30 cellular contexts compared by ENCODE assay signal in genomic region chr1:23405946-23406345, GRCh38.
"Had no signal": no experiment of that assay in that cellular context is flagged by ENCODE, and none has a peak within 500 bp of the region (broad histone marks: within the 10 kb centered on the region; RNA-seq: fewer than 3 reads in every experiment).

No MANE protein-coding gene starts in this region.

- ATAC-seq: activated CD4-positive, alpha-beta T cell treated with anti-CD3 and anti-CD28 coated beads for 36 hours; activated T-cell treated with anti-CD3 and anti-CD28 coated beads, Interleukin-2, amount 50 U/mL, for 4 hours; activated T-helper 17 cell treated with anti-CD3 and anti-CD28 coated beads, Interleukin-2, amount 50 U/mL, for 72 hours; effector memory CD8-positive, alpha-beta T cell; T-helper 17 cell had no signal

- DNase-seq: activated CD4-positive, alpha-beta memory T cell treated with anti-CD3 and anti-CD28 coated beads, Interleukin-2, amount 10 ng/mL, durations not matched to agents 7 days and 5 days; activated CD4-positive, alpha-beta T cell treated with anti-CD3 and anti-CD28 coated beads for 36 hours; activated CD4-positive, alpha-beta T cell treated with anti-CD3 and anti-CD28 coated beads, Interleukin-2, amount 10 ng/mL, durations not matched to agents 24 days and 14 days; activated CD4-positive, alpha-beta T cell treated with anti-CD3 and anti-CD28 coated beads, Interleukin-2, amount 50 U/mL, for 4 hours; activated CD4-positive, CD25-positive, alpha-beta regulatory T cell; activated CD4-positive, CD25-positive, alpha-beta regulatory T cell treated with anti-CD3 and anti-CD28 coated beads, Interleukin-2, amount 50 U/mL, for 72 hours; activated CD8-positive, alpha-beta memory T cell treated with anti-CD3 and anti-CD28 coated beads, Interleukin-2, amount 50 U/mL, for 48 hours; activated effector memory CD4-positive, alpha-beta T cell treated with Interleukin-2 at 50 U/mL for 16 hours; activated gamma-delta T cell treated with Interleukin-2 at 50 U/mL for 16 hours; activated naive CD4-positive, alpha-beta T cell treated with anti-CD3 and anti-CD28 coated beads, Interleukin-2, amount 50 U/mL, for 16 hours; activated naive CD4-positive, alpha-beta T cell treated with Interleukin-2 at 50 U/mL for 16 hours; activated T-cell treated with anti-CD3 and anti-CD28 coated beads for 4 hours; activated T-cell treated with anti-CD3 and anti-CD28 coated beads, Interleukin-2, amount 50 U/mL, for 4 hours; amniotic stem cell; brain microvascular endothelial cell; cortex of kidney; dermis blood vessel endothelial cell; effector CD4-positive, alpha-beta T cell; effector memory CD8-positive, alpha-beta T cell; erythroblast; foreskin melanocyte; head of caudate nucleus; T-helper 1 cell; T-helper 17 cell; T1000 had no signal

- H3K4me3 ChIP-seq: esophagus muscularis mucosa had no signal

- H3K36me3 ChIP-seq: brain microvascular endothelial cell had no signal

- FAIRE-seq: astrocyte, bronchial epithelial cell, colon had no signal

- H3K27me3 ChIP-seq: brain microvascular endothelial cell, esophagus muscularis mucosa had no signal

- H3K9me3 ChIP-seq: esophagus muscularis mucosa had no signal

- H3K27ac ChIP-seq: brain microvascular endothelial cell, esophagus muscularis mucosa had no signal
